ENCODE assay signal across 8 cellular contexts in the genomic region with DNA sequence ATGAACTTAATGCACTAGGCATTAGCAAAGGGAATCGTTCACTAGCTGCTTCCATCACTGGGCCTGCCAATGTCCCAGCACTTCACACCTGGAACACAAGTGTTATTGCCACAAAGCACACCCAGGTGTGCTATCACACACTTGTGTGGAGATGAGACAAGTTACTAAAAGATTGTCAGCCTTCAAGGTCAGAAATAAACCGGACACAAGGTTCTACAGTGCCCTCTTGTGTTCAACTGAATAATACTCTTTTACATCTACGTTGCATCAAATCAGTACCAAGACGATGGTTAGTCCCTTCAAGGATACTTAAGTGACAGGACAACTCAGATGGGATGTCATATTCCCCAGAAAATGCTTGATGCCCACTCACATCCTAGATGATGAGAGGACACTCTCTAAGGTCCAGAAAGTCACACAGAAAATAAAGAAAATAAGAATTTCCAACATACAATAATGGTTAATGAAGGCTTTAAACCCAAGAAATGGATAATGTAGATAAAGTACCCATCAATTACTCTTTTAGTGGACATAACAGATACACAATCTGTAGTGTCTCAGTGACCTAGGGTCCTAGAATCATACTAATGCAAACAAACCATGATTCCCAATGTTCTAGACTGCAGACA. TPM values are rescaled to one million over a fixed set of nuclear protein-coding genes. Genes with fewer than 3 reads are reported as not detected.
DNase-seq lines count a peak whose midpoint lies in the region; ATAC-seq and TF ChIP-seq lines count a peak whose summit lies in the region.

No MANE protein-coding gene starts in this region.

- no peaks in the 10 kb centered on the region for H3K27me3 ChIP-seq in heart left ventricle

- H3K4me3 Mint-ChIP-seq in WTC11, result no peak overlapping the region
- H3K4me3 Mint-ChIP-seq in activated T-helper 1 cell treated with anti-CD3 and anti-CD28 coated beads, Interleukin-12 subunit alpha, Interleukin-12 subunit beta, Interleukin-2, Interleukin-4 antibody, amounts not matched to agents 30 ng/mL and 10 ng/mL and 1 ng/mL, durations not matched to agents 14 hours and 24 hours and 36 hours, result no peak overlapping the region

- TF ChIP-seq POLR2A in heart left ventricle (IDR thresholded peaks at IDR 0.05), result no peak

- peak; percentile 57 for ATAC-seq in WTC11
- peak; percentile 30 to 59 (median 58) for ATAC-seq in heart left ventricle
- no peak for ATAC-seq in GM18498 (IDR thresholded peaks at IDR 0.05; ENCODE audit: unreplicated experiment)

- no peak overlapping the region for H3K4me3 ChIP-seq in heart left ventricle

- peaks cover 0 to 90% (median 68%) of the 10 kb centered on the region in 9 donors for H3K36me3 ChIP-seq in heart left ventricle

- POLR2A ChIA-PET in WTC11 (lab: Charles Lee), result no interaction called here

- peaks cover 0 to 22% (median 11%) of the 10 kb centered on the region in 12 donors for H3K4me1 ChIP-seq in heart left ventricle

- WGBS in heart left ventricle, 4 donors, result 13 to 25% (median 22%) methylated on average over 4 of the region's 4 CpGs

- no peak overlapping the region for H3K27ac ChIP-seq in heart left ventricle

- no peaks in the 10 kb centered on the region for H3K27me3 Mint-ChIP-seq in WTC11 (ENCODE audit: low read depth)
- no peaks in the 10 kb centered on the region for H3K27me3 Mint-ChIP-seq in activated T-helper 1 cell treated with anti-CD3 and anti-CD28 coated beads, Interleukin-12 subunit alpha, Interleukin-12 subunit beta, Interleukin-2, Interleukin-4 antibody, amounts not matched to agents 30 ng/mL and 10 ng/mL and 1 ng/mL, durations not matched to agents 14 hours and 24 hours and 36 hours (ENCODE audit: insufficient read depth)

- H3K9me3 ChIP-seq in heart left ventricle, result no peaks in the 10 kb centered on the region

- DNase-seq in NCI-H510A treated with DMSO at 0.1 percent for 48 hours (lab: John Stamatoyannopoulos, UW) (peak; percentile 22), NCI-H510A (lab: John Stamatoyannopoulos, UW) (no peak), Kasumi-1 (lab: John Stamatoyannopoulos, UW) (peak; percentile 49 to 65), WTC11 (ENCODE audit: low spot score) (no peak), heart left ventricle (no peak), retina (peak; percentile 36)
- DNase-seq in activated T-helper 1 cell treated with anti-CD3 and anti-CD28 coated beads, Interleukin-12 subunit alpha, Interleukin-12 subunit beta, Interleukin-2, Interleukin-4 antibody, amounts not matched to agents 30 ng/mL and 10 ng/mL and 1 ng/mL, durations not matched to agents 14 hours and 24 hours and 36 hours (ENCODE audit: low spot score), result no peak

- intact Hi-C loops in heart left ventricle (cut with DNase I), result loop anchor here in 6 of 10 donors (5.0 to 10.0 kb wide), 6 partner anchors 121 to 319 kb away; no protein-coding TSS in a partner anchor
- intact Hi-C loops in activated T-helper 1 cell treated with anti-CD3 and anti-CD28 coated beads, Interleukin-12 subunit alpha, Interleukin-12 subunit beta, Interleukin-2, Interleukin-4 antibody, amounts not matched to agents 30 ng/mL and 10 ng/mL and 1 ng/mL, durations not matched to agents 14 hours and 24 hours and 36 hours (cut with micrococcal nuclease), result loop anchor here (2.0 kb wide), 1 partner anchor 157 kb away; no protein-coding TSS in a partner anchor

- no peaks in the 10 kb centered on the region for H3K9me3 Mint-ChIP-seq in WTC11
- H3K9me3 Mint-ChIP-seq in activated T-helper 1 cell treated with anti-CD3 and anti-CD28 coated beads, Interleukin-12 subunit alpha, Interleukin-12 subunit beta, Interleukin-2, Interleukin-4 antibody, amounts not matched to agents 30 ng/mL and 10 ng/mL and 1 ng/mL, durations not matched to agents 14 hours and 24 hours and 36 hours, result no peaks in the 10 kb centered on the region

- peaks cover 76% of the 10 kb centered on the region for H3K36me3 Mint-ChIP-seq in WTC11
- peaks cover 56% of the 10 kb centered on the region for H3K36me3 Mint-ChIP-seq in activated T-helper 1 cell treated with anti-CD3 and anti-CD28 coated beads, Interleukin-12 subunit alpha, Interleukin-12 subunit beta, Interleukin-2, Interleukin-4 antibody, amounts not matched to agents 30 ng/mL and 10 ng/mL and 1 ng/mL, durations not matched to agents 14 hours and 24 hours and 36 hours (ENCODE audit: low read depth)

- TF ChIP-seq CTCF in WTC11 (IDR thresholded peaks at IDR 0.05) (no peak), heart left ventricle (IDR thresholded peaks at IDR 0.05) (peak; percentile 53 to 77 (median 64))

- peak overlapping the region; percentile 92 for H3K27ac Mint-ChIP-seq in WTC11
- H3K27ac Mint-ChIP-seq in activated T-helper 1 cell treated with anti-CD3 and anti-CD28 coated beads, Interleukin-12 subunit alpha, Interleukin-12 subunit beta, Interleukin-2, Interleukin-4 antibody, amounts not matched to agents 30 ng/mL and 10 ng/mL and 1 ng/mL, durations not matched to agents 14 hours and 24 hours and 36 hours, result no peak overlapping the region

- CTCF ChIA-PET in WTC11 (lab: Charles Lee), result interaction anchor here (0.9 to 1.3 kb wide), 2 partner anchors 16 to 20 kb away, joined by 3 to 4 read pairs; a partner anchor contains a TSS

- H3K4me1 Mint-ChIP-seq in WTC11, result peaks cover 16% of the 10 kb centered on the region
- peaks cover 39% of the 10 kb centered on the region for H3K4me1 Mint-ChIP-seq in activated T-helper 1 cell treated with anti-CD3 and anti-CD28 coated beads, Interleukin-12 subunit alpha, Interleukin-12 subunit beta, Interleukin-2, Interleukin-4 antibody, amounts not matched to agents 30 ng/mL and 10 ng/mL and 1 ng/mL, durations not matched to agents 14 hours and 24 hours and 36 hours (ENCODE audit: low read depth)

TF ChIP-seq in WTC11, 78 proteins besides CTCF, POLR2A, EP300 and RAD21 (continues in another document):
- TF ChIP-seq ELF4 (CRISPR knock-in tag; IDR thresholded peaks at IDR 0.05; ENCODE audit: low read depth) (no peak), SMAD3 (CRISPR knock-in tag; IDR thresholded peaks at IDR 0.05; ENCODE audit: borderline replicate concordance) (no peak), ZNF671 (CRISPR knock-in tag; IDR thresholded peaks at IDR 0.05) (no peak), ZNF317 (CRISPR knock-in tag; IDR thresholded peaks at IDR 0.05; ENCODE audit: borderline replicate concordance, low read depth) (no peak), FOXP1 (CRISPR knock-in tag; IDR thresholded peaks at IDR 0.05; ENCODE audit: borderline replicate concordance) (no peak), ATF1 (CRISPR knock-in tag; IDR thresholded peaks at IDR 0.05) (no peak)
- TF ChIP-seq, protein P1, sequence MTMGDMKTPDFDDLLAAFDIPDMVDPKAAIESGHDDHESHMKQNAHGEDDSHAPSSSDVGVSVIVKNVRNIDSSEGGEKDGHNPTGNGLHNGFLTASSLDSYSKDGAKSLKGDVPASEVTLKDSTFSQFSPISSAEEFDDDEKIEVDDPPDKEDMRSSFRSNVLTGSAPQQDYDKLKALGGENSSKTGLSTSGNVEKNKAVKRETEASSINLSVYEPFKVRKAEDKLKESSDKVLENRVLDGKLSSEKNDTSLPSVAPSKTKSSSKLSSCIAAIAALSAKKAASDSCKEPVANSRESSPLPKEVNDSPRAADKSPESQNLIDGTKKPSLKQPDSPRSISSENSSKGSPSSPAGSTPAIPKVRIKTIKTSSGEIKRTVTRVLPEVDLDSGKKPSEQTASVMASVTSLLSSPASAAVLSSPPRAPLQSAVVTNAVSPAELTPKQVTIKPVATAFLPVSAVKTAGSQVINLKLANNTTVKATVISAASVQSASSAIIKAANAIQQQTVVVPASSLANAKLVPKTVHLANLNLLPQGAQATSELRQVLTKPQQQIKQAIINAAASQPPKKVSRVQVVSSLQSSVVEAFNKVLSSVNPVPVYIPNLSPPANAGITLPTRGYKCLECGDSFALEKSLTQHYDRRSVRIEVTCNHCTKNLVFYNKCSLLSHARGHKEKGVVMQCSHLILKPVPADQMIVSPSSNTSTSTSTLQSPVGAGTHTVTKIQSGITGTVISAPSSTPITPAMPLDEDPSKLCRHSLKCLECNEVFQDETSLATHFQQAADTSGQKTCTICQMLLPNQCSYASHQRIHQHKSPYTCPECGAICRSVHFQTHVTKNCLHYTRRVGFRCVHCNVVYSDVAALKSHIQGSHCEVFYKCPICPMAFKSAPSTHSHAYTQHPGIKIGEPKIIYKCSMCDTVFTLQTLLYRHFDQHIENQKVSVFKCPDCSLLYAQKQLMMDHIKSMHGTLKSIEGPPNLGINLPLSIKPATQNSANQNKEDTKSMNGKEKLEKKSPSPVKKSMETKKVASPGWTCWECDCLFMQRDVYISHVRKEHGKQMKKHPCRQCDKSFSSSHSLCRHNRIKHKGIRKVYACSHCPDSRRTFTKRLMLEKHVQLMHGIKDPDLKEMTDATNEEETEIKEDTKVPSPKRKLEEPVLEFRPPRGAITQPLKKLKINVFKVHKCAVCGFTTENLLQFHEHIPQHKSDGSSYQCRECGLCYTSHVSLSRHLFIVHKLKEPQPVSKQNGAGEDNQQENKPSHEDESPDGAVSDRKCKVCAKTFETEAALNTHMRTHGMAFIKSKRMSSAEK (CRISPR knock-in tag; IDR thresholded peaks at IDR 0.05; ENCODE audit: borderline replicate concordance), result no peak
- TF ChIP-seq, protein P2, sequence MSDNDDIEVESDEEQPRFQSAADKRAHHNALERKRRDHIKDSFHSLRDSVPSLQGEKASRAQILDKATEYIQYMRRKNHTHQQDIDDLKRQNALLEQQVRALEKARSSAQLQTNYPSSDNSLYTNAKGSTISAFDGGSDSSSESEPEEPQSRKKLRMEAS (CRISPR knock-in tag; IDR thresholded peaks at IDR 0.05), result no peak
- TF ChIP-seq, protein P3, sequence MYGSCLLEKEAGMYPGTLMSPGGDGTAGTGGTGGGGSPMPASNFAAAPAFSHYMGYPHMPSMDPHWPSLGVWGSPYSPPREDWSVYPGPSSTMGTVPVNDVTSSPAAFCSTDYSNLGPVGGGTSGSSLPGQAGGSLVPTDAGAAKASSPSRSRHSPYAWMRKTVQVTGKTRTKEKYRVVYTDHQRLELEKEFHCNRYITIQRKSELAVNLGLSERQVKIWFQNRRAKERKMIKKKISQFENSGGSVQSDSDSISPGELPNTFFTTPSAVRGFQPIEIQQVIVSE (CRISPR knock-in tag; IDR thresholded peaks at IDR 0.05; ENCODE audit: borderline replicate concordance), result no peak

RNA-seq across cellular contexts. Expression of a gene that starts 16.4 kb away (rescaled TPM):
- 156 to 179 TPM (median 171 TPM) in 3 replicates for total RNA-seq in WTC11 (2021)
- 100 to 1,000 TPM in 6 of 9 donors, 10 to 100 TPM in 3; 86.7 to 138 (median 115) TPM for total RNA-seq in heart left ventricle
- 10 to 100 TPM; 26.5 to 59.6 TPM for polyA plus RNA-seq in heart left ventricle
- total RNA-seq in activated T-helper 1 cell treated with anti-CD3 and anti-CD28 coated beads, Interleukin-12 subunit alpha, Interleukin-12 subunit beta, Interleukin-2, Interleukin-4 antibody, amounts not matched to agents 30 ng/mL and 10 ng/mL and 1 ng/mL, durations not matched to agents 14 hours and 24 hours and 36 hours, result 66.5 and 71.8 TPM in 2 replicates

RNA-seq across cellular contexts. Expression of a gene that starts 43.3 kb away (rescaled TPM):
- total RNA-seq in WTC11 (2021), result 78.8 to 109 TPM (median 86.2 TPM) in 3 replicates
- 10 to 100 TPM in 2 of 9 donors, 1 to 10 TPM in 7; 3.9 to 14.4 (median 5.3) TPM for total RNA-seq in heart left ventricle
- 1 to 10 TPM; 3.3 to 5.1 TPM for polyA plus RNA-seq in heart left ventricle
- total RNA-seq in activated T-helper 1 cell treated with anti-CD3 and anti-CD28 coated beads, Interleukin-12 subunit alpha, Interleukin-12 subunit beta, Interleukin-2, Interleukin-4 antibody, amounts not matched to agents 30 ng/mL and 10 ng/mL and 1 ng/mL, durations not matched to agents 14 hours and 24 hours and 36 hours, result 112 and 116 TPM in 2 replicates

Comparison
In these comparisons a context has a peak if more than half of its experiments do, and no peak if none do; other contexts are left out.
1. DNase-seq: peak in NCI-H510A treated with DMSO at 0.1 percent for 48 hours (single experiment), Kasumi-1 (2 of 2) and retina (single experiment); none in NCI-H510A (single experiment), WTC11 (single experiment), heart left ventricle (0 of 5) and activated T-helper 1 cell treated with anti-CD3 and anti-CD28 coated beads, Interleukin-12 subunit alpha, Interleukin-12 subunit beta, Interleukin-2, Interleukin-4 antibody, amounts not matched to agents 30 ng/mL and 10 ng/mL and 1 ng/mL, durations not matched to agents 14 hours and 24 hours and 36 hours (single experiment).